8 cellular contexts compared by ENCODE assay signal in the genomic region with DNA sequence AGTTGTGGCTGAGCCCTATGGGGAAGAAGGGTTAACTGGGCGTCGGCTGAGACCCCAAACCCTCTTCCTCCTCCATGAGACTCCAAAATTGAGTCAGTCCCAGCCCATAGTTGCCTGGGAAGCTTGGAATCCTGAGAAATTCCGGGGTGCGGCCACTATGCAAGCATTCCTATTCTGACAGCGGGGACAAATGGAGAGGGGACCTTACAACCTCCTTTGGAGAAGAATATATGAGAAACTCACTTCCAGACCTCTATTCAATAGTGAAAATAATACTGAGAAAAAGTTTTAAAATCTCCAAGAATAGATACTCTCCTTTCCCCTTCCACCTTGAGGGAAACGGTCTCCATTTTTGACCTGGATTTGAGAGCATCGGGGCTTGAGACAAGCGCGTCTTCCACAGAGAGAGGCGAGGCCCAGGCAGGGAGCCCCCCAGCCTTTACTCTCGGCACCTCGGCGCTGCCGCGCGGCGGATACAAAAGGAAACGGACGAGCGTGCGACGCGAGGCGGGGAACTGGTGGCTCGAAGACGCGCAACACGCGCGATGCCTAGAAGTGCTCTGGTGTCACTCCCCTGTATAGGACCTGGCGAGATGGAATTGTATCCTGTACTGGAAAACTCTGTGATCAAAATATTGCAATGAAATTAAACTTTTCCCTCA. TPM values are rescaled to one million over a fixed set of nuclear protein-coding genes. Genes with fewer than 3 reads are reported as not detected.
DNase-seq lines count a peak whose midpoint lies in the region; ATAC-seq and TF ChIP-seq lines count a peak whose summit lies in the region.

No MANE protein-coding gene starts in this region.

- H3K4me3 ChIP-seq in MG63 = peak overlapping the region; percentile 40
- peak overlapping the region; percentile 39 for H3K4me3 ChIP-seq in effector memory CD4-positive, alpha-beta T cell (ENCODE audit: insufficient read depth, low read depth, low read length, poor library complexity, severe bottlenecking)
- H3K4me3 ChIP-seq in neural progenitor cell = peak overlapping the region; percentile 36
- peak overlapping the region in 1 of 2 donors; percentile 55 for H3K4me3 ChIP-seq in testis

- peak overlapping the region; percentile 80 for H3K4me3 Mint-ChIP-seq in neural progenitor cell

- peaks cover 16% of the 10 kb centered on the region for H3K4me1 Mint-ChIP-seq in neural progenitor cell

- H3K36me3 ChIP-seq in MG63 (no peaks in the 10 kb centered on the region), neural progenitor cell (no peaks in the 10 kb centered on the region), testis (ENCODE audit: low read depth, missing control alignments) (no peaks in the 10 kb centered on the region)
- no peaks in the 10 kb centered on the region for H3K36me3 ChIP-seq in effector memory CD4-positive, alpha-beta T cell (ENCODE audit: control insufficient read depth, insufficient read depth, low read length)

- no peak overlapping the region for H3K27ac ChIP-seq in effector memory CD4-positive, alpha-beta T cell (ENCODE audit: insufficient read depth, low read length, poor library complexity, severe bottlenecking)
- no peak overlapping the region for H3K27ac ChIP-seq in neural progenitor cell
- H3K27ac ChIP-seq in testis = no peak overlapping the region

- no peak for TF ChIP-seq POLR2A in testis (IDR thresholded peaks at IDR 0.05)

- H4K20me1 ChIP-seq in neural progenitor cell (ENCODE audit: low read depth) = peaks cover 8% of the 10 kb centered on the region

- H3K36me3 Mint-ChIP-seq in neural progenitor cell = peaks cover 6% of the 10 kb centered on the region

- TF ChIP-seq CTCF in neural progenitor cell (IDR thresholded peaks at IDR 0.05) = no peak
- no peak for TF ChIP-seq CTCF in testis (IDR thresholded peaks at IDR 0.05)

- no peak overlapping the region for H3K27ac Mint-ChIP-seq in neural progenitor cell

- peaks cover 4% of the 10 kb centered on the region for H3K9me3 Mint-ChIP-seq in neural progenitor cell

- no peak overlapping the region for H3K9ac ChIP-seq in neural progenitor cell

- no peak overlapping the region for H2AFZ ChIP-seq in neural progenitor cell (replicated peaks)

- ATAC-seq in HG02970 (IDR thresholded peaks at IDR 0.05; ENCODE audit: low FRiP score, unreplicated experiment) (no peak), HG03095 (IDR thresholded peaks at IDR 0.05; ENCODE audit: unreplicated experiment) (no peak)

- H3F3A ChIP-seq in neural progenitor cell (ENCODE audit: low read depth) = no peaks in the 10 kb centered on the region

- 7% methylated on average over 22 to 31 of the region's 31 CpGs for WGBS in testis, 2 donors

- peaks cover 32% of the 10 kb centered on the region for H3K4me1 ChIP-seq in effector memory CD4-positive, alpha-beta T cell (ENCODE audit: control insufficient read depth, insufficient read depth, low read length, poor library complexity, severe bottlenecking)
- no peaks in the 10 kb centered on the region for H3K4me1 ChIP-seq in neural progenitor cell
- peaks cover 16% of the 10 kb centered on the region for H3K4me1 ChIP-seq in testis

- H3K27me3 ChIP-seq in MG63 (peaks cover 2% of the 10 kb centered on the region; the same call in 1 of the 2 replicates), neural progenitor cell (peaks cover 92% of the 10 kb centered on the region), testis (no peaks in the 10 kb centered on the region)
- H3K27me3 ChIP-seq in effector memory CD4-positive, alpha-beta T cell (replicated peaks; ENCODE audit: control insufficient read depth, insufficient read depth, low read length, poor library complexity, severe bottlenecking) = peaks cover 41% of the 10 kb centered on the region

- intact Hi-C loops in testis (cut with DNase I; ENCODE audit: low total_unique reads) = no loop called here

- H3K9me3 ChIP-seq in MG63 (no peaks in the 10 kb centered on the region), neural progenitor cell (ENCODE audit: low read depth) (no peaks in the 10 kb centered on the region), testis (no peaks in the 10 kb centered on the region)
- H3K9me3 ChIP-seq in effector memory CD4-positive, alpha-beta T cell (ENCODE audit: control insufficient read depth, low read length) = no peaks in the 10 kb centered on the region

- DNase-seq in CD1c-positive myeloid dendritic cell (ENCODE audit: extremely low spot score) = peak; percentile 44
- DNase-seq in MG63 = peak; percentile 16
- no peak for DNase-seq in effector memory CD4-positive, alpha-beta T cell
- DNase-seq in neural progenitor cell (ENCODE audit: low spot score) = peak; percentile 46
- DNase-seq in testis = no peak
- no peak for DNase-seq in SW480 (ENCODE audit: low spot score)

- H3K4me2 ChIP-seq in neural progenitor cell = peak overlapping the region; percentile 71

- H3K79me2 ChIP-seq in neural progenitor cell (ENCODE audit: low read depth) = no peaks in the 10 kb centered on the region

- H3K27me3 Mint-ChIP-seq in neural progenitor cell (ENCODE audit: insufficient read depth, low read depth) = peaks cover 52% of the 10 kb centered on the region

RNA-seq across cellular contexts. Expression of a gene that starts 11.1 kb away (rescaled TPM):
- total RNA-seq in MG63 (2014; rRNA removed; shearing (Covaris generic); ENCODE audit: low replicate concordance) = not detected in 2 replicates
- total RNA-seq in neural progenitor cell (ENCODE audit: low replicate concordance) (0.37 and 0.56 TPM in 2 replicates), testis (1 to 10 TPM; 3.2 to 3.9 TPM)
- 9.5 TPM for polyA plus RNA-seq in testis (ENCODE audit: insufficient read depth, low read depth, low replicate concordance)

Comparison
In these comparisons a context has a peak if more than half of its experiments do, and no peak if none do; other contexts are left out.
1. DNase-seq: peak in CD1c-positive myeloid dendritic cell (single experiment), MG63 (single experiment) and neural progenitor cell (single experiment); none in effector memory CD4-positive, alpha-beta T cell (0 of 3), testis (single experiment) and SW480 (single experiment).